In the genomic region with DNA sequence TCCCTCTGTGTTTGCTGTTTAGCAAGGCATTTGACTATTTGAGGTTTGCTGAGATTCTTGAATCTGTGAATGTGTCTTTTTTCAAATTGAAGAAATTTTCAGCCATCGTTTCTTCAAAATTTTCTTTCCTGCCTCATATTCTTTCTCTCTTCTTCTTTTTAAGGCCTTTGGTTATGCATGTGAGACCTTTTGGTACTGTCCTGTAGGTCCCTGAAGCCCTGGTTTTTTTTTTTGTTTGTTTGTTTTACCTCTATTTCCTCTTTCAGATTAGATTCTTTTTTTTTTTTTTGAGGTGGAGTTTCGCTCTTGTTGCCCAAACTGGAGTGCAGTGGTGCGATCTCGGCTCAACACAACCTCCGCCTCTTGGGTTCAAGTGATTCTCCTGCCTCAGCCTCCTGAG, we compare ENCODE assay signal across 16 cellular contexts.
"Had no signal": no experiment of that assay in that cellular context is flagged by ENCODE, and none has a peak within 500 bp of the region (broad histone marks: within the 10 kb centered on the region; RNA-seq: fewer than 3 reads in every experiment).

No MANE protein-coding gene starts in this region.

- H3K27me3 ChIP-seq: foreskin keratinocyte, tibial artery, vagina had no signal

- ATAC-seq: activated CD4-positive, alpha-beta T cell treated with anti-CD3 and anti-CD28 coated beads for 36 hours; foreskin keratinocyte; left ventricle myocardium superior; sciatic nerve had no signal

- H3K27me3 Mint-ChIP-seq: activated CD4-positive, alpha-beta T cell treated with anti-CD3 and anti-CD28 coated beads for 36 hours; dendritic cell treated with granulocyte-macrophage colony-stimulating factor and Interleukin-4, amounts not matched to agents 40 ng/mL and 50 ng/mL, for 4 days had no signal

- H3K4me3 ChIP-seq: tibial artery, vagina had no signal

- H3K4me1 ChIP-seq: foreskin keratinocyte, tibial artery had no signal

- H3K27ac Mint-ChIP-seq: activated CD4-positive, alpha-beta T cell treated with anti-CD3 and anti-CD28 coated beads for 36 hours; activated T-helper 1 cell treated with anti-CD3 and anti-CD28 coated beads, Interleukin-12 subunit alpha, Interleukin-12 subunit beta, Interleukin-2, Interleukin-4 antibody, amounts not matched to agents 30 ng/mL and 10 ng/mL and 1 ng/mL, durations not matched to agents 14 hours and 24 hours and 36 hours; dendritic cell treated with granulocyte-macrophage colony-stimulating factor and Interleukin-4, amounts not matched to agents 40 ng/mL and 50 ng/mL, for 4 days; T-helper 1 cell treated with Interleukin-12 subunit alpha and Interleukin-12 subunit beta and Interleukin-4 antibody, amounts not matched to agents 30 μg/mL and 1 μg/mL, for 36 hours had no signal

- H3K27ac ChIP-seq: foreskin keratinocyte, tibial artery, vagina, WERI-Rb-1 had no signal

- H3K4me3 Mint-ChIP-seq: activated CD4-positive, alpha-beta T cell treated with anti-CD3 and anti-CD28 coated beads for 36 hours; activated T-helper 1 cell treated with anti-CD3 and anti-CD28 coated beads, Interleukin-12 subunit alpha, Interleukin-12 subunit beta, Interleukin-2, Interleukin-4 antibody, amounts not matched to agents 30 ng/mL and 10 ng/mL and 1 ng/mL, durations not matched to agents 14 hours and 24 hours and 36 hours; dendritic cell treated with granulocyte-macrophage colony-stimulating factor and Interleukin-4, amounts not matched to agents 40 ng/mL and 50 ng/mL, for 4 days; nephron progenitor cell; T-helper 1 cell treated with Interleukin-12 subunit alpha and Interleukin-12 subunit beta and Interleukin-4 antibody, amounts not matched to agents 30 μg/mL and 1 μg/mL, for 36 hours had no signal

- DNase-seq: activated CD4-positive, alpha-beta T cell treated with anti-CD3 and anti-CD28 coated beads for 36 hours; anterior cingulate cortex; effector memory CD4-positive, alpha-beta T cell; foreskin keratinocyte; kidney glomerular epithelial cell; left ventricle myocardium superior; mesenchymal stem cell; nephron progenitor cell; occipital lobe; tibial artery; WERI-Rb-1 had no signal

- H3K9me3 ChIP-seq: tibial artery, vagina had no signal

- H3K36me3 ChIP-seq: tibial artery, vagina, WERI-Rb-1 had no signal
